In the genomic region with DNA sequence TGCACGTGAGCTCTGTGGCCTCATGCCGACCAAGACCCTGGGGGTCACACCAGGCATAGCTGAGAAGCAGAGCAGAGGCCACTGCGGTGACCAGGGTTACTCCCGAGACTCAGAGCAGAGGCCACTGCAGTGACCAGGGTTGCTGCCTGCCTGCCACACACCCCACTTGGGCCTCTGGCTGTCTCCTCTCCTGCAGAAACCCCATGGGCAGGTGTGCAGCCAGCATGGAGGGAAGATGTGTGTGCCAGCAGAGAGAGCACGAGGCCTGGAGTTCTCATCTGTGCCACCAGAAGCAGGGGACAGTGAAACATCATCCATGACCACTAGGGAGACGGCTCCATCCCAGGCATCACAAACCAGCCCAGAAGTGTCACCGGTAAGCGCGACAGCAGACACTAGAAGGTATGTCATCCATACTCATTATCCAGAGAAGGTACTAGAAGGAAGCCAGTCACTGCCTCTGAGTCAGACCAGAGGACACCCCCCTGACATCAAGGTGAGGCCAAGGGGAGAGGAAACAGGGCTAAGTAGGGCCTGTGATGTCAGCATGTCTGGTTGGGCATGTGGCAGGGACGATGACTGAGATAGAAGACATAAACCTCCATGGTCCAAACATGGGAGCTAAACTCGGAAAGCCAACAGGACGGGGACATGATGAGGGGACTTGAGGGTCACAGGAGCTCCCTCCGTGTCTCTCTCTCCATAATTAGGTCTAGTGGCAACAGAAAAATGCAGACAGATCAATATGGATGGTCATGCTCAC, we compare ENCODE assay signal across 1 cellular context.
TF ChIP-seq lines count a peak whose summit lies in the region.

No MANE protein-coding gene starts in this region.

TF ChIP-seq in IMR-90, 13 proteins besides CTCF, POLR2A, EP300 and RAD21:
- TF ChIP-seq FOS (IDR thresholded peaks at IDR 0.05; ENCODE audit: low read depth, low read length) (no peak), ELK1 (IDR thresholded peaks at IDR 0.05; ENCODE audit: borderline replicate concordance, low read depth, low read length) (no peak), MAZ (IDR thresholded peaks at IDR 0.05; ENCODE audit: borderline replicate concordance, low read depth, low read length) (no peak), USF2 (IDR thresholded peaks at IDR 0.05; ENCODE audit: low read depth, low read length) (no peak), BHLHE40 (IDR thresholded peaks at IDR 0.05; ENCODE audit: low read depth, low read length) (no peak), CHD1 (IDR thresholded peaks at IDR 0.05; ENCODE audit: low read depth, low read length) (no peak), MXI1 (IDR thresholded peaks at IDR 0.05; ENCODE audit: borderline replicate concordance, low read depth, low read length) (no peak), NFE2L2 (IDR thresholded peaks at IDR 0.05; ENCODE audit: low read depth, low read length) (no peak), SMC3 (IDR thresholded peaks at IDR 0.05; ENCODE audit: low read depth, low read length) (no peak), MAFK (IDR thresholded peaks at IDR 0.05; ENCODE audit: low read depth, low read length) (no peak), CEBPB (IDR thresholded peaks at IDR 0.05; ENCODE audit: low read depth, low read length) (no peak), RCOR1 (IDR thresholded peaks at IDR 0.05; ENCODE audit: insufficient replicate concordance, low read length) (no peak), RFX5 (IDR thresholded peaks at IDR 0.05; ENCODE audit: low read depth, low read length) (no peak)
